Comparison of ENCODE assay signal across 12 cellular contexts in genomic region chr9:81562221-81563019, GRCh38.
DNase-seq lines count a peak whose midpoint lies in the region; ATAC-seq and TF ChIP-seq lines count a peak whose summit lies in the region.
"Had no signal": no experiment of that assay in that cellular context is flagged by ENCODE, and none has a peak within 500 bp of the region (broad histone marks: within the 10 kb centered on the region; RNA-seq: fewer than 3 reads in every experiment).

No MANE protein-coding gene starts in this region.

- H3K9me3 Mint-ChIP-seq in neural crest cell: peaks cover 3% of the 10 kb centered on the region
- peaks cover 0 to 7% (median 3%) of the 10 kb centered on the region in 7 donors for H3K9me3 Mint-ChIP-seq in CD14-positive monocyte

- no peak overlapping the region for H3K4me3 Mint-ChIP-seq in neural crest cell
- no peak overlapping the region for H3K4me3 Mint-ChIP-seq in CD14-positive monocyte
- H3K4me3 Mint-ChIP-seq: activated T-helper 17 cell treated with anti-CD3 and anti-CD28 coated beads, Interleukin-2, amount 50 U/mL, for 72 hours had no signal

- CTCF ChIA-PET in RWPE1 (lab: Yijun Ruan, JAX): interaction anchor here (0.7 kb wide), 1 partner anchor 337 kb away, joined by 3 read pairs; no protein-coding TSS in a partner anchor
- CTCF ChIA-PET in HEK293T (lab: Yijun Ruan, JAX): no interaction called here

- no peaks in the 10 kb centered on the region for H3K4me1 ChIP-seq in mucosa of descending colon (ENCODE audit: low read depth)

- H3K36me3 Mint-ChIP-seq in neural crest cell (ENCODE audit: low read depth): no peaks in the 10 kb centered on the region
- H3K36me3 Mint-ChIP-seq in CD14-positive monocyte: no peaks in the 10 kb centered on the region

- no peaks in the 10 kb centered on the region for H3K36me3 ChIP-seq in mucosa of descending colon (ENCODE audit: low read depth)
- H3K36me3 ChIP-seq: neutrophil had no signal

- peak overlapping the region; percentile 50 for H3K27ac ChIP-seq in RWPE1
- H3K27ac ChIP-seq: neutrophil had no signal

- TF ChIP-seq CTCF in RWPE1 (conservative IDR thresholded peaks at IDR 0.05; ENCODE audit: low read depth) (no peak), fibroblast of the aortic adventitia (IDR thresholded peaks at IDR 0.05; ENCODE audit: insufficient read depth, low read length) (no peak), neural crest cell (conservative IDR thresholded peaks at IDR 0.05) (no peak), mucosa of descending colon (IDR thresholded peaks at IDR 0.05) (no peak), CD14-positive monocyte (IDR thresholded peaks at IDR 0.05) (no peak)

- intact Hi-C loops in mucosa of descending colon (cut with DNase I, micrococcal nuclease) (no loop called here), CD14-positive monocyte (cut with micrococcal nuclease) (no loop called here)

- POLR2A ChIA-PET in RWPE1 (lab: Yijun Ruan, JAX; ENCODE audit: low non-redundant PET) (no interaction called here), HEK293T (lab: Yijun Ruan, JAX) (no interaction called here)

- H3K27me3 Mint-ChIP-seq in neural crest cell (ENCODE audit: low read depth): no peaks in the 10 kb centered on the region
- H3K27me3 Mint-ChIP-seq in CD14-positive monocyte (ENCODE audit: low read depth in 3 of 3): peaks cover 0 to 5% (median 3%) of the 10 kb centered on the region in 3 donors

- ATAC-seq in HG02610 (IDR thresholded peaks at IDR 0.05; ENCODE audit: unreplicated experiment): no peak
- ATAC-seq in mucosa of descending colon: no peak
- ATAC-seq: activated T-helper 17 cell treated with anti-CD3 and anti-CD28 coated beads, Interleukin-2, amount 50 U/mL, for 72 hours had no signal

- H3K27ac Mint-ChIP-seq in neural crest cell (ENCODE audit: unreplicated experiment) (peak overlapping the region; percentile 97), CD14-positive monocyte (no peak overlapping the region)
- H3K27ac Mint-ChIP-seq: activated T-helper 17 cell treated with anti-CD3 and anti-CD28 coated beads, Interleukin-2, amount 50 U/mL, for 72 hours had no signal

- peak; percentile 30 for DNase-seq in AG20443 (ENCODE audit: low spot score)
- DNase-seq in RWPE1 (ENCODE audit: low spot score): peak; percentile 87
- peak; percentile 66 for DNase-seq in fibroblast of the aortic adventitia (ENCODE audit: low read depth)
- DNase-seq in neural crest cell (ENCODE audit: low read depth, low spot score): no peak
- DNase-seq in HEK293T (ENCODE audit: extremely low spot score): no peak
- no peak for DNase-seq in mucosa of descending colon
- DNase-seq in CD14-positive monocyte (ENCODE audit: low spot score): no peak
- DNase-seq: GOT3, NCI-H526 had no signal

- peaks cover 63% of the 10 kb centered on the region for H3K4me1 Mint-ChIP-seq in neural crest cell
- H3K4me1 Mint-ChIP-seq in CD14-positive monocyte: no peaks in the 10 kb centered on the region

- no peaks in the 10 kb centered on the region for H3K9me3 ChIP-seq in mucosa of descending colon
- H3K9me3 ChIP-seq: neutrophil had no signal

- H3K4me3 ChIP-seq in fibroblast of the aortic adventitia (ENCODE audit: low read depth, low read length) (no peak overlapping the region), mucosa of descending colon (no peak overlapping the region)

TF ChIP-seq in HEK293T, 16 proteins besides CTCF, POLR2A, EP300 and RAD21:
- TF ChIP-seq HDGF (IDR thresholded peaks at IDR 0.05; ENCODE audit: borderline replicate concordance) (no peak), FOXA1 (IDR thresholded peaks at IDR 0.05) (no peak), CTBP1 (IDR thresholded peaks at IDR 0.05; ENCODE audit: borderline replicate concordance) (no peak), L3MBTL2 (conservative IDR thresholded peaks at IDR 0.05) (no peak), PKNOX1 (IDR thresholded peaks at IDR 0.05) (no peak), BHLHE40 (IDR thresholded peaks at IDR 0.05; ENCODE audit: borderline replicate concordance) (no peak), ARNT (IDR thresholded peaks at IDR 0.05) (no peak), LEF1 (IDR thresholded peaks at IDR 0.05; ENCODE audit: borderline replicate concordance) (no peak), SP1 (IDR thresholded peaks at IDR 0.05) (no peak), NFRKB (IDR thresholded peaks at IDR 0.05) (no peak), TARDBP (IDR thresholded peaks at IDR 0.05) (no peak), SUZ12 (IDR thresholded peaks at IDR 0.05) (no peak), FOXK2 (IDR thresholded peaks at IDR 0.05) (no peak), ELF4 (IDR thresholded peaks at IDR 0.05) (no peak), ZNF384 (IDR thresholded peaks at IDR 0.05) (no peak), FOXM1 (IDR thresholded peaks at IDR 0.05; ENCODE audit: borderline replicate concordance) (no peak)

Comparison
In these comparisons a context has a peak if more than half of its experiments do, and no peak if none do; other contexts are left out.
1. DNase-seq: peak in AG20443 (single experiment), RWPE1 (single experiment) and fibroblast of the aortic adventitia (single experiment); none in neural crest cell (single experiment), HEK293T (single experiment), mucosa of descending colon (0 of 3) and CD14-positive monocyte (single experiment).